27 cellular contexts compared by ENCODE assay signal in genomic region chr4:52836653-52837052, GRCh38. TPM values are rescaled to one million over a fixed set of nuclear protein-coding genes. Genes with fewer than 3 reads are reported as not detected.
DNase-seq lines count a peak whose midpoint lies in the region; ATAC-seq, FAIRE-seq and TF ChIP-seq lines count a peak whose summit lies in the region.
"Had no signal": no experiment of that assay in that cellular context is flagged by ENCODE, and none has a peak within 500 bp of the region (broad histone marks: within the 10 kb centered on the region; RNA-seq: fewer than 3 reads in every experiment).

No MANE protein-coding gene starts in this region.

- H3K4me1 Mint-ChIP-seq in H9 (peaks cover 70 to 79% of the 10 kb centered on the region in 2 experiments), astrocyte (ENCODE audit: low read depth, unreplicated experiment) (peaks cover 38% of the 10 kb centered on the region)
- H3K4me1 Mint-ChIP-seq: activated naive CD8-positive, alpha-beta T cell treated with anti-CD3 and anti-CD28 coated beads, Interleukin-2, amount 10 ng/mL, durations not matched to agents 7 days and 5 days had no signal

- H2BK12ac ChIP-seq in H9 (ENCODE audit: insufficient read length, low read depth, low read length), result no peak overlapping the region

- no peak overlapping the region for H4K5ac ChIP-seq in H9 (ENCODE audit: insufficient read length, low read depth, low read length)

- TF ChIP-seq EP300 in gastroesophageal sphincter (IDR thresholded peaks at IDR 0.05), result no peak

- H3K4me1 ChIP-seq in H9 (ENCODE audit: insufficient read depth, low read length), result peaks cover 11% of the 10 kb centered on the region
- H3K4me1 ChIP-seq in astrocyte (ENCODE audit: insufficient read depth, low read length), result peaks cover 20% of the 10 kb centered on the region
- peaks cover 52% of the 10 kb centered on the region for H3K4me1 ChIP-seq in iPS-20b (ENCODE audit: insufficient read depth, low read length)
- H3K4me1 ChIP-seq in gastroesophageal sphincter, result peaks cover 0 to 4% (median 0%) of the 10 kb centered on the region in 3 donors
- H3K4me1 ChIP-seq: BLaER1 had no signal

- H3K23ac ChIP-seq in H9 (ENCODE audit: insufficient read length, low read depth, low read length), result no peak overlapping the region

- no peak for ATAC-seq in HG03521 (IDR thresholded peaks at IDR 0.05; ENCODE audit: unreplicated experiment)
- ATAC-seq in gastroesophageal sphincter, result no peak
- ATAC-seq in HG02884 (IDR thresholded peaks at IDR 0.05; ENCODE audit: unreplicated experiment), result no peak
- ATAC-seq: activated CD8-positive, alpha-beta T cell treated with anti-CD3 and anti-CD28 coated beads, Interleukin-2, amount 10 ng/mL, durations not matched to agents 7 days and 5 days; lower lobe of right lung; Panc1 had no signal

- H3K27me3 Mint-ChIP-seq in H9 (ENCODE audit: low read depth) (0 out of 2 replicates have a peak, but pooled peaks cover 2% of the 10 kb centered on the region), astrocyte (ENCODE audit: low read depth, unreplicated experiment) (no peaks in the 10 kb centered on the region)
- H3K27me3 Mint-ChIP-seq: activated naive CD8-positive, alpha-beta T cell treated with anti-CD3 and anti-CD28 coated beads, Interleukin-2, amount 10 ng/mL, durations not matched to agents 7 days and 5 days had no signal

- H3K9ac ChIP-seq in H9 (ENCODE audit: extremely low read depth, insufficient read length, low read length) (no peak overlapping the region), astrocyte (ENCODE audit: low read length) (no peak overlapping the region), iPS-20b (ENCODE audit: low read depth, low read length) (0 out of 2 replicates have a peak overlapping the region, but pooled peaks have one; percentile 59)
- H3K9ac ChIP-seq: BLaER1, neural progenitor cell had no signal

- no peaks in the 10 kb centered on the region for H3K27me3 ChIP-seq in H9 (ENCODE audit: insufficient read depth, low read length)
- H3K27me3 ChIP-seq in astrocyte (ENCODE audit: insufficient read depth, low read length), result no peaks in the 10 kb centered on the region
- peaks cover 6% of the 10 kb centered on the region; the same call in 1 of the 2 replicates for H3K27me3 ChIP-seq in iPS-20b (ENCODE audit: insufficient read depth, low read length)
- no peaks in the 10 kb centered on the region for H3K27me3 ChIP-seq in gastroesophageal sphincter
- H3K27me3 ChIP-seq: BLaER1, neural progenitor cell, SJSA1, transverse colon had no signal

- no peak overlapping the region for H4K91ac ChIP-seq in H9 (ENCODE audit: insufficient read length, low read depth, low read length)

- no peak for TF ChIP-seq CTCF in AG09309 (IDR thresholded peaks at IDR 0.05; ENCODE audit: control insufficient read depth, insufficient read depth, low read depth, low read length, missing control alignments)
- no peak for TF ChIP-seq CTCF in H9 (conservative IDR thresholded peaks at IDR 0.05)
- TF ChIP-seq CTCF in astrocyte (IDR thresholded peaks at IDR 0.05; ENCODE audit: insufficient read depth, low read depth, low read length), result no peak
- no peak for TF ChIP-seq CTCF in gastroesophageal sphincter (IDR thresholded peaks at IDR 0.05)

- peaks cover 0 to 9% (median 5%) of the 10 kb centered on the region in 3 experiments; a peak in 3 of 7 replicates for H3K36me3 Mint-ChIP-seq in H9 (ENCODE audit: insufficient read depth in 1 of 3, low read depth in 3 of 3)
- H3K36me3 Mint-ChIP-seq in astrocyte (ENCODE audit: low read depth, unreplicated experiment), result no peaks in the 10 kb centered on the region
- H3K36me3 Mint-ChIP-seq: activated naive CD8-positive, alpha-beta T cell treated with anti-CD3 and anti-CD28 coated beads, Interleukin-2, amount 10 ng/mL, durations not matched to agents 7 days and 5 days; neural progenitor cell had no signal

- H3K27ac Mint-ChIP-seq in H9, result peak overlapping the region; percentile 10 to 81 (median 54); a peak in 3 of 7 replicates
- peak overlapping the region; percentile 98 for H3K27ac Mint-ChIP-seq in astrocyte (ENCODE audit: unreplicated experiment)
- H3K27ac Mint-ChIP-seq: activated CD8-positive, alpha-beta T cell treated with anti-CD3 and anti-CD28 coated beads, Interleukin-2, amount 10 ng/mL, durations not matched to agents 7 days and 5 days; activated naive CD8-positive, alpha-beta T cell treated with anti-CD3 and anti-CD28 coated beads, Interleukin-2, amount 10 ng/mL, durations not matched to agents 7 days and 5 days; neural progenitor cell had no signal

- H2AFZ ChIP-seq in H9 (ENCODE audit: low read length), result no peak overlapping the region
- H2AFZ ChIP-seq in astrocyte (ENCODE audit: low read depth, low read length), result no peak overlapping the region
- H2AFZ ChIP-seq: neural progenitor cell had no signal

- H2BK120ac ChIP-seq in H9 (ENCODE audit: low read depth, low read length, poor library complexity, severe bottlenecking), result no peak overlapping the region

- intact Hi-C loops in cardiac septum (cut with DNase I), result no loop called here

- H3K4me3 Mint-ChIP-seq in H9 (no peak overlapping the region), astrocyte (ENCODE audit: unreplicated experiment) (no peak overlapping the region)
- H3K4me3 Mint-ChIP-seq: activated CD8-positive, alpha-beta T cell treated with anti-CD3 and anti-CD28 coated beads, Interleukin-2, amount 10 ng/mL, durations not matched to agents 7 days and 5 days; activated naive CD8-positive, alpha-beta T cell treated with anti-CD3 and anti-CD28 coated beads, Interleukin-2, amount 10 ng/mL, durations not matched to agents 7 days and 5 days; neural progenitor cell had no signal

- H4K20me1 ChIP-seq in H9 (ENCODE audit: control insufficient read depth, insufficient read depth, insufficient read length) (no peaks in the 10 kb centered on the region), astrocyte (ENCODE audit: insufficient read depth, low read length) (no peaks in the 10 kb centered on the region)
- H4K20me1 ChIP-seq: BLaER1 had no signal

- no peak overlapping the region for H3K14ac ChIP-seq in H9 (ENCODE audit: insufficient read depth, low read length)

- H3K4me3 ChIP-seq in AG09309 (ENCODE audit: control insufficient read depth, low read depth, low read length) (no peak overlapping the region), astrocyte (ENCODE audit: insufficient read depth, low read depth, low read length) (no peak overlapping the region), iPS-20b (ENCODE audit: low read length) (no peak overlapping the region), gastroesophageal sphincter (no peak overlapping the region)
- H3K4me3 ChIP-seq: BLaER1, lower lobe of right lung, neural progenitor cell, SJSA1, transverse colon had no signal

- FAIRE-seq in astrocyte (lab: Jason Lieb, UNC), result peak; percentile 9
- FAIRE-seq: A204.1, GM12891, TTC549 had no signal

- no peaks in the 10 kb centered on the region for H3K9me3 Mint-ChIP-seq in H9
- no peaks in the 10 kb centered on the region for H3K9me3 Mint-ChIP-seq in astrocyte (ENCODE audit: unreplicated experiment)
- H3K9me3 Mint-ChIP-seq: activated naive CD8-positive, alpha-beta T cell treated with anti-CD3 and anti-CD28 coated beads, Interleukin-2, amount 10 ng/mL, durations not matched to agents 7 days and 5 days; neural progenitor cell had no signal

- H3K79me1 ChIP-seq in H9 (ENCODE audit: insufficient read depth, low read depth, low read length, poor library complexity, severe bottlenecking), result no peaks in the 10 kb centered on the region

- peak; percentile 40 for DNase-seq in AG09309 (ENCODE audit: low read depth)
- DNase-seq in H9, result no peak
- no peak for DNase-seq in astrocyte (ENCODE audit: low read depth)
- DNase-seq in cardiac septum (ENCODE audit: low spot score), result no peak
- DNase-seq: activated CD4-positive, alpha-beta T cell treated with anti-CD3 and anti-CD28 coated beads for 1 hour; activated CD8-positive, alpha-beta T cell treated with anti-CD3 and anti-CD28 coated beads, Interleukin-2, amount 10 ng/mL, durations not matched to agents 7 days and 5 days; activated effector memory CD4-positive, alpha-beta T cell treated with anti-CD3 and anti-CD28 coated beads, Interleukin-2, amount 50 U/mL, for 16 hours; activated naive CD8-positive, alpha-beta T cell treated with anti-CD3 and anti-CD28 coated beads, Interleukin-2, amount 10 ng/mL, durations not matched to agents 7 days and 5 days; activated T-cell treated with anti-CD3 and anti-CD28 coated beads for 4 hours; COR-L47; DMS79 treated with DMSO at 0.1 percent for 48 hours; lower lobe of right lung; NCI-H146; NCI-H510A treated with DMSO at 0.1 percent for 48 hours; stimulated activated CD8-positive, alpha-beta memory T cell treated with anti-CD3 and anti-CD28 coated beads, Interleukin-4, amount 100 ng/mL, for 48 hours; transverse colon had no signal

- H3K9me3 ChIP-seq in H9 (ENCODE audit: control insufficient read depth, low read depth, low read length), result no peaks in the 10 kb centered on the region
- H3K9me3 ChIP-seq in astrocyte (ENCODE audit: insufficient read depth, low read depth, low read length), result no peaks in the 10 kb centered on the region
- no peaks in the 10 kb centered on the region for H3K9me3 ChIP-seq in iPS-20b (ENCODE audit: insufficient read depth, low read depth, low read length)
- no peaks in the 10 kb centered on the region for H3K9me3 ChIP-seq in gastroesophageal sphincter
- H3K9me3 ChIP-seq: BLaER1, lower lobe of right lung, SJSA1, transverse colon had no signal

- H2BK5ac ChIP-seq in H9 (ENCODE audit: insufficient read length, low read length), result no peak overlapping the region

- no peaks in the 10 kb centered on the region for H3K79me2 ChIP-seq in H9 (ENCODE audit: insufficient read depth, low read length)
- no peaks in the 10 kb centered on the region for H3K79me2 ChIP-seq in astrocyte (ENCODE audit: insufficient read depth, low read length)

- H3K4me2 ChIP-seq in H9 (ENCODE audit: insufficient read depth, insufficient read length, low read length) (no peak overlapping the region), astrocyte (ENCODE audit: low read length) (no peak overlapping the region)
- H3K4me2 ChIP-seq: BLaER1, neural progenitor cell had no signal

- no peak for TF ChIP-seq POLR2A in gastroesophageal sphincter (IDR thresholded peaks at IDR 0.05)

- H2BK20ac ChIP-seq in H9 (ENCODE audit: low read depth, low read length, poor library complexity, severe bottlenecking), result no peak overlapping the region

- no CpG with 5 or more reads among the region's 7 CpGs for WGBS in H9 (ENCODE audit: extremely low coverage, insufficient read length, low lambda C conversion rate)
- WGBS in gastroesophageal sphincter (ENCODE audit: low coverage in 1 of 2), 2 donors, result 95 to 96% methylated on average over 7 of the region's 7 CpGs

- H3T11ph ChIP-seq in H9 (ENCODE audit: low read length), result no peak overlapping the region

- H2BK15ac ChIP-seq in H9 (ENCODE audit: low read depth, low read length), result no peak overlapping the region

- H3K56ac ChIP-seq in H9 (ENCODE audit: insufficient read length, low read depth, low read length), result no peak overlapping the region

- H3K18ac ChIP-seq in H9 (ENCODE audit: insufficient read length, low read depth, low read length), result no peak overlapping the region

- no peaks in the 10 kb centered on the region for H3K36me3 ChIP-seq in astrocyte (ENCODE audit: insufficient read depth, low read length)
- no peaks in the 10 kb centered on the region for H3K36me3 ChIP-seq in iPS-20b (ENCODE audit: insufficient read depth, low read depth, low read length)
- H3K36me3 ChIP-seq in gastroesophageal sphincter, result no peaks in the 10 kb centered on the region
- H3K36me3 ChIP-seq: BLaER1, lower lobe of right lung, neural progenitor cell, SJSA1, transverse colon had no signal

- H3K27ac ChIP-seq in H9 (ENCODE audit: insufficient read length, low read depth, low read length) (peak overlapping the region; percentile 5), astrocyte (ENCODE audit: low read depth, low read length) (no peak overlapping the region), iPS-20b (ENCODE audit: low read length) (no peak overlapping the region), gastroesophageal sphincter (no peak overlapping the region)
- H3K27ac ChIP-seq: BLaER1, lower lobe of right lung, neural progenitor cell, SJSA1, transverse colon had no signal

- no peaks in the 10 kb centered on the region for H3K23me2 ChIP-seq in H9 (ENCODE audit: insufficient read length, low read depth, low read length, poor library complexity, severe bottlenecking)

- no peak overlapping the region for H4K8ac ChIP-seq in H9 (replicated peaks; ENCODE audit: insufficient read length, low read depth, low read length)

- no peak overlapping the region for H2AK5ac ChIP-seq in H9 (ENCODE audit: insufficient read length, low read length)

- H3K4ac ChIP-seq in H9 (ENCODE audit: low read depth, low read length), result no peak overlapping the region

RNA-seq across cellular contexts. Expression of gene RASL11B, which starts 25.5 kb away (rescaled TPM):
- 28.3 and 30.0 TPM in 2 replicates for total RNA-seq in H9 (2021)
- 4.4 and 5.1 TPM in 2 replicates for total RNA-seq in astrocyte
- total RNA-seq in gastroesophageal sphincter, result 1 to 10 TPM in 3 of 4 donors, under 1 TPM in 1; 0.62 to 8.8 (median 2.6) TPM
- 23.8 TPM for total RNA-seq in cardiac septum
